Comparison of ENCODE assay signal across 7 cellular contexts in genomic region chr16:67665598-67665997, GRCh38. TPM values are rescaled to one million over a fixed set of nuclear protein-coding genes. Genes with fewer than 3 reads are reported as not detected.
DNase-seq lines count a peak whose midpoint lies in the region; TF ChIP-seq lines count a peak whose summit lies in the region.
"Had no signal": no experiment of that assay in that cellular context is flagged by ENCODE, and none has a peak within 500 bp of the region (broad histone marks: within the 10 kb centered on the region; RNA-seq: fewer than 3 reads in every experiment).

No MANE protein-coding gene starts in this region.

- H3K36me3 Mint-ChIP-seq in activated naive CD4-positive, alpha-beta T cell treated with anti-CD3 and anti-CD28 coated beads for 36 hours (ENCODE audit: low read depth): peaks cover 1% of the 10 kb centered on the region

- H3K4me1 ChIP-seq in tibial artery: peaks cover 0 to 37% (median 31%) of the 10 kb centered on the region in 4 donors

- peaks cover 0 to 25% (median 6%) of the 10 kb centered on the region in 3 donors for H3K36me3 ChIP-seq in tibial artery

- no peak overlapping the region for H3K27ac Mint-ChIP-seq in activated naive CD4-positive, alpha-beta T cell treated with anti-CD3 and anti-CD28 coated beads for 36 hours

- no peak for DNase-seq in activated naive CD4-positive, alpha-beta T cell treated with anti-CD3 and anti-CD28 coated beads for 36 hours
- DNase-seq in activated naive CD4-positive, alpha-beta T cell treated with anti-CD3 and anti-CD28 coated beads, Interleukin-2, amount 50 U/mL, for 16 hours: no peak
- DNase-seq in fibroblast of mammary gland (ENCODE audit: low read depth) (no peak), tibial artery (no peak), HCEC 1CT (no peak), OCI-M1 (lab: John Stamatoyannopoulos, UW) (no peak)
- DNase-seq: DMS153 had no signal

- no peaks in the 10 kb centered on the region for H3K27me3 Mint-ChIP-seq in activated naive CD4-positive, alpha-beta T cell treated with anti-CD3 and anti-CD28 coated beads for 36 hours (ENCODE audit: low read depth)

- peak overlapping the region in 1 of 2 donors; percentile 95 for H3K27ac ChIP-seq in tibial artery

- H3K4me3 ChIP-seq in fibroblast of mammary gland (ENCODE audit: control insufficient read depth, low read depth, low read length) (peak overlapping the region; percentile 57), tibial artery (peak overlapping the region; percentile 71 to 82)

- intact Hi-C loops in activated naive CD4-positive, alpha-beta T cell treated with anti-CD3 and anti-CD28 coated beads for 36 hours (cut with micrococcal nuclease): no loop called here
- intact Hi-C loops in tibial artery (cut with DNase I; ENCODE audit: low total_unique reads): loop anchor here (5.0 kb wide), 2 partner anchors 118 to 142 kb away; partner anchors contain the start of genes RANBP10 and TSNAXIP1

- peaks cover 23% of the 10 kb centered on the region for H3K4me1 Mint-ChIP-seq in activated naive CD4-positive, alpha-beta T cell treated with anti-CD3 and anti-CD28 coated beads for 36 hours (ENCODE audit: low read depth)

- H3K27me3 ChIP-seq in tibial artery: no peaks in the 10 kb centered on the region

- H3K9me3 Mint-ChIP-seq in activated naive CD4-positive, alpha-beta T cell treated with anti-CD3 and anti-CD28 coated beads for 36 hours: no peaks in the 10 kb centered on the region

- H3K4me3 Mint-ChIP-seq in activated naive CD4-positive, alpha-beta T cell treated with anti-CD3 and anti-CD28 coated beads for 36 hours: peak overlapping the region; percentile 75

- H3K9me3 ChIP-seq in tibial artery: no peaks in the 10 kb centered on the region

- no peak for TF ChIP-seq CTCF in fibroblast of mammary gland (conservative IDR thresholded peaks at IDR 0.05; ENCODE audit: control insufficient read depth, insufficient read depth, low read depth, low read length)
- TF ChIP-seq CTCF in tibial artery (IDR thresholded peaks at IDR 0.05): no peak

- CTCF ChIA-PET in activated naive CD4-positive, alpha-beta T cell treated with anti-CD3 and anti-CD28 coated beads for 36 hours (lab: Charles Lee): interaction anchor here (0.6 to 13.5 kb wide), 6 partner anchors 11 to 297 kb away, joined by 3 to 131 read pairs (median 5); no protein-coding TSS in a partner anchor

RNA-seq across cellular contexts. Expression of gene ENKD1, which starts 1.0 kb away (rescaled TPM):
- total RNA-seq in activated naive CD4-positive, alpha-beta T cell treated with anti-CD3 and anti-CD28 coated beads for 36 hours: 1 to 10 TPM; 6.7 to 7.3 TPM

RNA-seq across cellular contexts. Expression of gene C16orf86, which starts 1.0 kb away (rescaled TPM):
- total RNA-seq in activated naive CD4-positive, alpha-beta T cell treated with anti-CD3 and anti-CD28 coated beads for 36 hours: 1 to 10 TPM; 3.2 to 3.6 TPM

RNA-seq across cellular contexts. Expression of gene PARD6A, which starts 4.8 kb away (rescaled TPM):
- 1 to 10 TPM; 7.3 to 8.4 TPM for total RNA-seq in activated naive CD4-positive, alpha-beta T cell treated with anti-CD3 and anti-CD28 coated beads for 36 hours

RNA-seq across cellular contexts. Expression of gene ACD, which starts 5.5 kb away (rescaled TPM):
- 10 to 100 TPM; 49.2 to 54.9 TPM for total RNA-seq in activated naive CD4-positive, alpha-beta T cell treated with anti-CD3 and anti-CD28 coated beads for 36 hours

RNA-seq across cellular contexts. Expression of gene CARMIL2, which starts 20.7 kb away (rescaled TPM):
- total RNA-seq in activated naive CD4-positive, alpha-beta T cell treated with anti-CD3 and anti-CD28 coated beads for 36 hours: 100 to 1,000 TPM; 123 to 130 TPM
